ENCODE assay signal across 1 cellular context in the genomic region with DNA sequence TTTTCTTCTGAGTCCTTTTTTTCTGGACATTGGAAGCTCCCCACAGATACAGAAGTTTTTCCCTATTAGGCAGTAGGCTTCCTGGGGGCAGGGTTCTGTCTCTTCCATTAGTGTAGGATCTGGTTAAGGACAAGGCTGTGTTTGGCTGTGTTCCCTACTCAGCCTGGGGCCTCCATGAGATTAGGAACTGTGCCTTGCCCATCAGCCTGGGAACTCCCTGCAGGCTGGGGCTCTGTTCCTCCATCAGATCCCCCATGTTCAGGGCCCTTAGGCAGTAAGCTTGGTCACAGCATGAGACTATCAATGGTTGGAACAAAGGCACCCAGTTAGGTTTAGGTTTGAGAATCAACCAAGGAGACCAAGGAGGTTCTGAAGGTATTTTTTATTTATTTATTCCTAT.
TF ChIP-seq lines count a peak whose summit lies in the region.

No MANE protein-coding gene starts in this region.

TF ChIP-seq in K562, 482 proteins besides CTCF, POLR2A, EP300 and RAD21 (continued from another document):
- TF ChIP-seq, protein P1, sequence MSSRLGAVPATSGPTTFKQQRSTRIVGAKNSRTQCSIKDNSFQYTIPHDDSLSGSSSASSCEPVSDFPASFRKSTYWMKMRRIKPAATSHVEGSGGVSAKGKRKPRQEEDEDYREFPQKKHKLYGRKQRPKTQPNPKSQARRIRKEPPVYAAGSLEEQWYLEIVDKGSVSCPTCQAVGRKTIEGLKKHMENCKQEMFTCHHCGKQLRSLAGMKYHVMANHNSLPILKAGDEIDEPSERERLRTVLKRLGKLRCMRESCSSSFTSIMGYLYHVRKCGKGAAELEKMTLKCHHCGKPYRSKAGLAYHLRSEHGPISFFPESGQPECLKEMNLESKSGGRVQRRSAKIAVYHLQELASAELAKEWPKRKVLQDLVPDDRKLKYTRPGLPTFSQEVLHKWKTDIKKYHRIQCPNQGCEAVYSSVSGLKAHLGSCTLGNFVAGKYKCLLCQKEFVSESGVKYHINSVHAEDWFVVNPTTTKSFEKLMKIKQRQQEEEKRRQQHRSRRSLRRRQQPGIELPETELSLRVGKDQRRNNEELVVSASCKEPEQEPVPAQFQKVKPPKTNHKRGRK (tag; IDR thresholded peaks at IDR 0.05), result no peak
- TF ChIP-seq, protein P2, sequence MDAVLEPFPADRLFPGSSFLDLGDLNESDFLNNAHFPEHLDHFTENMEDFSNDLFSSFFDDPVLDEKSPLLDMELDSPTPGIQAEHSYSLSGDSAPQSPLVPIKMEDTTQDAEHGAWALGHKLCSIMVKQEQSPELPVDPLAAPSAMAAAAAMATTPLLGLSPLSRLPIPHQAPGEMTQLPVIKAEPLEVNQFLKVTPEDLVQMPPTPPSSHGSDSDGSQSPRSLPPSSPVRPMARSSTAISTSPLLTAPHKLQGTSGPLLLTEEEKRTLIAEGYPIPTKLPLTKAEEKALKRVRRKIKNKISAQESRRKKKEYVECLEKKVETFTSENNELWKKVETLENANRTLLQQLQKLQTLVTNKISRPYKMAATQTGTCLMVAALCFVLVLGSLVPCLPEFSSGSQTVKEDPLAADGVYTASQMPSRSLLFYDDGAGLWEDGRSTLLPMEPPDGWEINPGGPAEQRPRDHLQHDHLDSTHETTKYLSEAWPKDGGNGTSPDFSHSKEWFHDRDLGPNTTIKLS (IDR thresholded peaks at IDR 0.05; ENCODE audit: borderline replicate concordance, low read depth), result no peak
- TF ChIP-seq TSC22D4 (tag; IDR thresholded peaks at IDR 0.05), result no peak
